In genomic region chr12:84356224-84356623, GRCh38 we compare ENCODE assay signal across 38 cellular contexts.
"Had no signal": no experiment of that assay in that cellular context is flagged by ENCODE, and none has a peak within 500 bp of the region (broad histone marks: within the 10 kb centered on the region; RNA-seq: fewer than 3 reads in every experiment).

No MANE protein-coding gene starts in this region.

- H3K27ac ChIP-seq: adrenal gland, ascending aorta, body of pancreas, brain microvascular endothelial cell, breast epithelium, cardiac muscle cell had no signal

- H3K4me1 Mint-ChIP-seq: activated naive CD4-positive, alpha-beta T cell treated with anti-CD3 and anti-CD28 coated beads, Interleukin-2, amount 10 ng/mL, durations not matched to agents 7 days and 5 days; activated naive CD4-positive, alpha-beta T cell treated with anti-CD3 and anti-CD28 coated beads, Interleukin-2, amount 50 U/mL, for 24 hours; activated naive CD8-positive, alpha-beta T cell treated with anti-CD3 and anti-CD28 coated beads for 36 hours; activated naive CD8-positive, alpha-beta T cell treated with anti-CD3 and anti-CD28 coated beads, Interleukin-2, amount 10 ng/mL, durations not matched to agents 7 days and 5 days; activated naive CD8-positive, alpha-beta T cell treated with anti-CD3 and anti-CD28 coated beads, Interleukin-2, amount 50 U/mL, for 24 hours; activated T-helper 17 cell treated with anti-CD3 and anti-CD28 coated beads, Interleukin-2, amount 50 U/mL, for 72 hours; brain; central memory CD8-positive, alpha-beta T cell had no signal

- ATAC-seq: activated naive CD4-positive, alpha-beta T cell treated with anti-CD3 and anti-CD28 coated beads, Interleukin-2, amount 50 U/mL, for 72 hours; activated naive CD8-positive, alpha-beta T cell treated with anti-CD3 and anti-CD28 coated beads, Interleukin-2, amount 50 U/mL, for 24 hours; activated T-cell treated with anti-CD3 and anti-CD28 coated beads, Interleukin-2, amount 50 U/mL, for 4 hours; activated T-cell treated with anti-CD3 and anti-CD28 coated beads, Interleukin-2, amount 50 U/mL, for 72 hours; activated T-helper 17 cell treated with anti-CD3 and anti-CD28 coated beads, Interleukin-2, amount 50 U/mL, for 72 hours; body of pancreas had no signal

- H3K27me3 Mint-ChIP-seq: activated naive CD4-positive, alpha-beta T cell treated with anti-CD3 and anti-CD28 coated beads, Interleukin-2, amount 10 ng/mL, durations not matched to agents 7 days and 5 days; activated naive CD4-positive, alpha-beta T cell treated with anti-CD3 and anti-CD28 coated beads, Interleukin-2, amount 50 U/mL, for 24 hours; activated naive CD8-positive, alpha-beta T cell; activated naive CD8-positive, alpha-beta T cell treated with anti-CD3 and anti-CD28 coated beads for 36 hours; activated naive CD8-positive, alpha-beta T cell treated with anti-CD3 and anti-CD28 coated beads, Interleukin-2, amount 10 ng/mL, durations not matched to agents 7 days and 5 days; activated naive CD8-positive, alpha-beta T cell treated with anti-CD3 and anti-CD28 coated beads, Interleukin-2, amount 50 U/mL, for 24 hours; activated T-cell treated with anti-CD3 and anti-CD28 coated beads, Interleukin-2, amount 50 U/mL, for 24 hours; activated T-helper 17 cell treated with anti-CD3 and anti-CD28 coated beads, Interleukin-2, amount 50 U/mL, for 72 hours; brain; central memory CD8-positive, alpha-beta T cell had no signal

- H3K36me3 Mint-ChIP-seq: activated naive CD4-positive, alpha-beta T cell treated with anti-CD3 and anti-CD28 coated beads, Interleukin-2, amount 10 ng/mL, durations not matched to agents 7 days and 5 days; activated naive CD4-positive, alpha-beta T cell treated with anti-CD3 and anti-CD28 coated beads, Interleukin-2, amount 50 U/mL, for 24 hours; activated naive CD4-positive, alpha-beta T cell treated with anti-CD3 and anti-CD28 coated beads, Interleukin-2, amount 50 U/mL, for 72 hours; activated naive CD8-positive, alpha-beta T cell; activated naive CD8-positive, alpha-beta T cell treated with anti-CD3 and anti-CD28 coated beads for 36 hours; activated naive CD8-positive, alpha-beta T cell treated with anti-CD3 and anti-CD28 coated beads, Interleukin-2, amount 10 ng/mL, durations not matched to agents 7 days and 5 days; brain had no signal

- H3K36me3 ChIP-seq: adrenal gland, ascending aorta, brain microvascular endothelial cell, breast epithelium, cardiac muscle cell had no signal

- H3K4me1 ChIP-seq: adrenal gland, ascending aorta, body of pancreas, breast epithelium had no signal

- DNase-seq: activated effector memory CD4-positive, alpha-beta T cell treated with anti-CD3 and anti-CD28 coated beads, Interleukin-2, amount 50 U/mL, for 16 hours; activated effector memory CD4-positive, alpha-beta T cell treated with Interleukin-2 at 50 U/mL for 16 hours; activated gamma-delta T cell; activated gamma-delta T cell treated with Interleukin-2 at 50 U/mL for 16 hours; activated naive CD4-positive, alpha-beta T cell; activated naive CD4-positive, alpha-beta T cell treated with anti-CD3 and anti-CD28 coated beads for 36 hours; activated naive CD4-positive, alpha-beta T cell treated with anti-CD3 and anti-CD28 coated beads, Interleukin-2, amount 10 ng/mL, durations not matched to agents 7 days and 5 days; activated naive CD4-positive, alpha-beta T cell treated with anti-CD3 and anti-CD28 coated beads, Interleukin-2, amount 50 U/mL, for 16 hours; activated naive CD4-positive, alpha-beta T cell treated with Interleukin-2 at 50 U/mL for 16 hours; activated naive CD8-positive, alpha-beta T cell treated with anti-CD3 and anti-CD28 coated beads for 36 hours; activated naive CD8-positive, alpha-beta T cell treated with anti-CD3 and anti-CD28 coated beads, Interleukin-2, amount 10 ng/mL, durations not matched to agents 7 days and 5 days; activated naive CD8-positive, alpha-beta T cell treated with anti-CD3 and anti-CD28 coated beads, Interleukin-2, amount 50 U/mL, for 24 hours; activated T-cell treated with anti-CD3 and anti-CD28 coated beads, Interleukin-2, amount 50 U/mL, for 1 hour; activated T-cell treated with anti-CD3 and anti-CD28 coated beads, Interleukin-2, amount 50 U/mL, for 24 hours; activated T-cell treated with anti-CD3 and anti-CD28 coated beads, Interleukin-2, amount 50 U/mL, for 4 hours; activated T-cell treated with anti-CD3 and anti-CD28 coated beads, Interleukin-2, amount 50 U/mL, for 48 hours; activated T-cell treated with anti-CD3 and anti-CD28 coated beads, Interleukin-2, amount 50 U/mL, for 72 hours; adrenal gland; amniotic stem cell; amygdala; anterior cingulate cortex; aorta; body of pancreas; brain microvascular endothelial cell; caudate nucleus; central memory CD4-positive, alpha-beta T cell; cerebellar nuclear complex had no signal

- H3K9me3 Mint-ChIP-seq: activated naive CD4-positive, alpha-beta T cell treated with anti-CD3 and anti-CD28 coated beads for 36 hours; activated naive CD4-positive, alpha-beta T cell treated with anti-CD3 and anti-CD28 coated beads, Interleukin-2, amount 50 U/mL, for 24 hours; activated naive CD4-positive, alpha-beta T cell treated with anti-CD3 and anti-CD28 coated beads, Interleukin-2, amount 50 U/mL, for 72 hours; activated naive CD8-positive, alpha-beta T cell treated with anti-CD3 and anti-CD28 coated beads for 36 hours; activated naive CD8-positive, alpha-beta T cell treated with anti-CD3 and anti-CD28 coated beads, Interleukin-2, amount 10 ng/mL, durations not matched to agents 7 days and 5 days; activated naive CD8-positive, alpha-beta T cell treated with anti-CD3 and anti-CD28 coated beads, Interleukin-2, amount 50 U/mL, for 24 hours; activated T-cell treated with anti-CD3 and anti-CD28 coated beads, Interleukin-2, amount 50 U/mL, for 4 hours; activated T-cell treated with anti-CD3 and anti-CD28 coated beads, Interleukin-2, amount 50 U/mL, for 72 hours; activated T-helper 17 cell treated with anti-CD3 and anti-CD28 coated beads, Interleukin-2, amount 50 U/mL, for 72 hours; brain had no signal

- H3K27me3 ChIP-seq: adrenal gland, ascending aorta, body of pancreas, brain microvascular endothelial cell, breast epithelium, cardiac muscle cell had no signal

- H3K4me3 ChIP-seq: adrenal gland, ascending aorta, body of pancreas, breast epithelium, cardiac muscle cell had no signal

- H3K27ac Mint-ChIP-seq: activated naive CD4-positive, alpha-beta T cell treated with anti-CD3 and anti-CD28 coated beads for 36 hours; activated naive CD4-positive, alpha-beta T cell treated with anti-CD3 and anti-CD28 coated beads, Interleukin-2, amount 10 ng/mL, durations not matched to agents 7 days and 5 days; activated naive CD4-positive, alpha-beta T cell treated with anti-CD3 and anti-CD28 coated beads, Interleukin-2, amount 50 U/mL, for 24 hours; activated naive CD4-positive, alpha-beta T cell treated with anti-CD3 and anti-CD28 coated beads, Interleukin-2, amount 50 U/mL, for 72 hours; activated naive CD8-positive, alpha-beta T cell; activated naive CD8-positive, alpha-beta T cell treated with anti-CD3 and anti-CD28 coated beads for 36 hours; activated naive CD8-positive, alpha-beta T cell treated with anti-CD3 and anti-CD28 coated beads, Interleukin-2, amount 10 ng/mL, durations not matched to agents 7 days and 5 days; activated naive CD8-positive, alpha-beta T cell treated with anti-CD3 and anti-CD28 coated beads, Interleukin-2, amount 50 U/mL, for 24 hours; activated T-cell treated with anti-CD3 and anti-CD28 coated beads, Interleukin-2, amount 50 U/mL, for 24 hours; activated T-cell treated with anti-CD3 and anti-CD28 coated beads, Interleukin-2, amount 50 U/mL, for 72 hours; activated T-helper 1 cell treated with anti-CD3 and anti-CD28 coated beads, Interleukin-12 subunit alpha, Interleukin-12 subunit beta, Interleukin-2, Interleukin-4 antibody, amounts not matched to agents 30 ng/mL and 10 ng/mL and 1 ng/mL, durations not matched to agents 14 hours and 24 hours and 36 hours; activated T-helper 17 cell treated with anti-CD3 and anti-CD28 coated beads, Interleukin-2, amount 50 U/mL, for 72 hours; activated T-helper 2 cell treated with anti-CD3 and anti-CD28 coated beads, Interferon-gamma antibody, Interleukin-2, Interleukin-4, amounts not matched to agents 10 μg/mL and 5 μg/mL and 100 μg/mL, durations not matched to agents 14 hours and 24 hours and 36 hours; brain had no signal

- H3K4me3 Mint-ChIP-seq: activated naive CD4-positive, alpha-beta T cell treated with anti-CD3 and anti-CD28 coated beads for 36 hours; activated naive CD4-positive, alpha-beta T cell treated with anti-CD3 and anti-CD28 coated beads, Interleukin-2, amount 10 ng/mL, durations not matched to agents 7 days and 5 days; activated naive CD4-positive, alpha-beta T cell treated with anti-CD3 and anti-CD28 coated beads, Interleukin-2, amount 50 U/mL, for 24 hours; activated naive CD8-positive, alpha-beta T cell; activated naive CD8-positive, alpha-beta T cell treated with anti-CD3 and anti-CD28 coated beads for 36 hours; activated naive CD8-positive, alpha-beta T cell treated with anti-CD3 and anti-CD28 coated beads, Interleukin-2, amount 10 ng/mL, durations not matched to agents 7 days and 5 days; activated naive CD8-positive, alpha-beta T cell treated with anti-CD3 and anti-CD28 coated beads, Interleukin-2, amount 50 U/mL, for 24 hours; activated T-cell treated with anti-CD3 and anti-CD28 coated beads, Interleukin-2, amount 50 U/mL, for 24 hours; activated T-cell treated with anti-CD3 and anti-CD28 coated beads, Interleukin-2, amount 50 U/mL, for 4 hours; activated T-cell treated with anti-CD3 and anti-CD28 coated beads, Interleukin-2, amount 50 U/mL, for 72 hours; activated T-helper 1 cell treated with anti-CD3 and anti-CD28 coated beads, Interleukin-12 subunit alpha, Interleukin-12 subunit beta, Interleukin-2, Interleukin-4 antibody, amounts not matched to agents 30 ng/mL and 10 ng/mL and 1 ng/mL, durations not matched to agents 14 hours and 24 hours and 36 hours; activated T-helper 17 cell treated with anti-CD3 and anti-CD28 coated beads, Interleukin-2, amount 50 U/mL, for 72 hours; brain; central memory CD8-positive, alpha-beta T cell had no signal

- H3K9me3 ChIP-seq: adrenal gland, ascending aorta, body of pancreas, breast epithelium had no signal
